8 cellular contexts compared by ENCODE assay signal in genomic region chr6:42045538-42046460, GRCh38. TPM values are rescaled to one million over a fixed set of nuclear protein-coding genes. Genes with fewer than 3 reads are reported as not detected.
A peak's percentile ranks its signal among the peaks of the same experiment; 100 is the strongest.
DNase-seq lines count a peak whose midpoint lies in the region; TF ChIP-seq lines count a peak whose summit lies in the region.

No MANE protein-coding gene starts in this region.

- H3K4me3 Mint-ChIP-seq in activated naive CD4-positive, alpha-beta T cell treated with anti-CD3 and anti-CD28 coated beads, Interleukin-2, amount 10 ng/mL, durations not matched to agents 7 days and 5 days: peak overlapping the region; percentile 97

- intact Hi-C loops in head of caudate nucleus (cut with DNase I) (loop anchor here (2.0 kb wide), 1 partner anchor 265 kb away; the partner anchor contains the start of gene PRICKLE4), ovary (cut with DNase I) (loop anchor here (2.0 to 10.0 kb wide), 3 partner anchors 111 to 259 kb away; partner anchors contain the start of gene TOMM6 (in 3 of the 4)), vagina (cut with DNase I) (loop anchor here (2.0 kb wide), 1 partner anchor 265 kb away; the partner anchor contains the start of gene PRICKLE4)

- no peak overlapping the region for H3K27ac ChIP-seq in HUES48 (ENCODE audit: low read depth, low read length)
- H3K27ac ChIP-seq in ovary: peak overlapping the region; percentile 82 to 90
- peak overlapping the region; percentile 95 for H3K27ac ChIP-seq in vagina

- H3K4me3 ChIP-seq in BJ (ENCODE audit: low read depth, low read length) (no peak overlapping the region), HUES48 (ENCODE audit: low read depth, low read length) (peak overlapping the region; percentile 33; the same call in 1 of the 2 replicates), ovary (peak overlapping the region; percentile 22), vagina (peak overlapping the region; percentile 80 to 86)

- H3K27me3 ChIP-seq in BJ (ENCODE audit: control insufficient read depth, insufficient read depth, low read length): peaks cover 8% of the 10 kb centered on the region
- H3K27me3 ChIP-seq in HUES48 (ENCODE audit: control insufficient read depth, insufficient read depth, low read length): peaks cover 70% of the 10 kb centered on the region
- H3K27me3 ChIP-seq in ovary: no peaks in the 10 kb centered on the region
- H3K27me3 ChIP-seq in vagina: no peaks in the 10 kb centered on the region

- H3K27me3 Mint-ChIP-seq in activated naive CD4-positive, alpha-beta T cell treated with anti-CD3 and anti-CD28 coated beads, Interleukin-2, amount 10 ng/mL, durations not matched to agents 7 days and 5 days: no peaks in the 10 kb centered on the region

- DNase-seq in BJ (ENCODE audit: low read depth) (peak; percentile 22), RPMI8226 (peak; percentile 90), head of caudate nucleus (peak; percentile 35 to 84 (median 65)), ovary (peak; percentile 84 to 96 (median 92)), vagina (ENCODE audit: extremely low spot score in 2 of 2) (peak in 1 of 2 donors; percentile 98), islet precursor cell (no peak)
- peak; percentile 87 for DNase-seq in activated naive CD4-positive, alpha-beta T cell treated with anti-CD3 and anti-CD28 coated beads, Interleukin-2, amount 10 ng/mL, durations not matched to agents 7 days and 5 days

- POLR2A ChIA-PET in BJ (lab: Charles Lee): no interaction called here

- peaks cover 41% of the 10 kb centered on the region for H3K36me3 Mint-ChIP-seq in activated naive CD4-positive, alpha-beta T cell treated with anti-CD3 and anti-CD28 coated beads, Interleukin-2, amount 10 ng/mL, durations not matched to agents 7 days and 5 days

- H3K36me3 ChIP-seq in BJ (ENCODE audit: control insufficient read depth, insufficient read depth, low read length) (no peaks in the 10 kb centered on the region), HUES48 (ENCODE audit: control insufficient read depth, insufficient read depth, low read length) (no peaks in the 10 kb centered on the region), ovary (no peaks in the 10 kb centered on the region), vagina (peaks cover 0 to 6% of the 10 kb centered on the region in 2 donors)

- TF ChIP-seq EP300 in ovary (IDR thresholded peaks at IDR 0.05): no peak

- peak overlapping the region; percentile 88 for H3K27ac Mint-ChIP-seq in activated naive CD4-positive, alpha-beta T cell treated with anti-CD3 and anti-CD28 coated beads, Interleukin-2, amount 10 ng/mL, durations not matched to agents 7 days and 5 days

- H3K4me1 Mint-ChIP-seq in activated naive CD4-positive, alpha-beta T cell treated with anti-CD3 and anti-CD28 coated beads, Interleukin-2, amount 10 ng/mL, durations not matched to agents 7 days and 5 days: peaks cover 89% of the 10 kb centered on the region

- no peak for TF ChIP-seq CTCF in BJ (IDR thresholded peaks at IDR 0.05; ENCODE audit: insufficient read depth, low read depth, low read length)
- TF ChIP-seq CTCF in ovary (IDR thresholded peaks at IDR 0.05): no peak
- TF ChIP-seq CTCF in vagina (IDR thresholded peaks at IDR 0.05): no peak

- WGBS in ovary, 3 donors: 1 to 2% (median 1%) methylated on average over 14 of the region's 14 CpGs

- peak; percentile 16 for TF ChIP-seq POLR2A in ovary (IDR thresholded peaks at IDR 0.05)
- peak in 1 of 2 donors; percentile 26 for TF ChIP-seq POLR2A in vagina (IDR thresholded peaks at IDR 0.05)

- peaks cover 24% of the 10 kb centered on the region for H3K4me1 ChIP-seq in HUES48 (ENCODE audit: control insufficient read depth, insufficient read depth, low read length)
- H3K4me1 ChIP-seq in ovary (ENCODE audit: insufficient read depth): peaks cover 5% of the 10 kb centered on the region
- peaks cover 76% of the 10 kb centered on the region for H3K4me1 ChIP-seq in vagina

- H3K9me3 Mint-ChIP-seq in activated naive CD4-positive, alpha-beta T cell treated with anti-CD3 and anti-CD28 coated beads, Interleukin-2, amount 10 ng/mL, durations not matched to agents 7 days and 5 days: no peaks in the 10 kb centered on the region

- CTCF ChIA-PET in BJ (lab: Yijun Ruan, JAX): interaction anchor here (0.8 to 12.7 kb wide), 13 partner anchors 16 to 313 kb away, joined by 3 to 152 read pairs (median 7); partner anchors contain the start of genes BYSL, CCND3, MED20 and PRICKLE4
- CTCF ChIA-PET in activated naive CD4-positive, alpha-beta T cell treated with anti-CD3 and anti-CD28 coated beads, Interleukin-2, amount 10 ng/mL, durations not matched to agents 7 days and 5 days (lab: Charles Lee): interaction anchor here (0.5 to 13.8 kb wide), 21 partner anchors 21 to 361 kb away, joined by 3 to 259 read pairs (median 5); partner anchors contain the start of genes BYSL, MED20, TOMM6 and USP49

- H3K9me3 ChIP-seq in HUES48 (ENCODE audit: control insufficient read depth, insufficient read depth, low read length) (no peaks in the 10 kb centered on the region), ovary (no peaks in the 10 kb centered on the region), vagina (no peaks in the 10 kb centered on the region)

- no peak overlapping the region for H3K9ac ChIP-seq in HUES48 (ENCODE audit: low read depth, low read length)

RNA-seq across cellular contexts. Expression of gene TAF8, which starts 4.5 kb away (rescaled TPM):
- 11.9 and 13.9 TPM in 2 replicates for polyA plus RNA-seq in BJ (2011; rRNA removed)
- polyA minus RNA-seq in BJ (2011; rRNA and poly(A)+ RNA removed): 22.8 and 33.0 TPM in 2 replicates
- 10 to 100 TPM in 6 of 7 donors, 1 to 10 TPM in 1; 9.8 to 21.3 (median 18.4) TPM for total RNA-seq in ovary
- polyA plus RNA-seq in ovary: 1 to 10 TPM; 9.2 to 9.6 TPM
- 35.6 TPM for total RNA-seq in vagina
